In genomic region chrX:153692611-153693156, GRCh38 we compare ENCODE assay signal across 18 cellular contexts. TPM values are rescaled to one million over a fixed set of nuclear protein-coding genes. Genes with fewer than 3 reads are reported as not detected.
DNase-seq lines count a peak whose midpoint lies in the region; ATAC-seq, FAIRE-seq and TF ChIP-seq lines count a peak whose summit lies in the region.
"Had no signal": no experiment of that assay in that cellular context is flagged by ENCODE, and none has a peak within 500 bp of the region (broad histone marks: within the 10 kb centered on the region; RNA-seq: fewer than 3 reads in every experiment).

No MANE protein-coding gene starts in this region.

- H3K27ac ChIP-seq in HepG2 (ENCODE audit: extremely low read length, insufficient read depth, low read length) (no peak overlapping the region), right lobe of liver (no peak overlapping the region), RWPE1 (peak overlapping the region; percentile 59), osteoblast (ENCODE audit: low read depth, low read length) (no peak overlapping the region), H9 (ENCODE audit: insufficient read length, low read depth, low read length) (no peak overlapping the region)

- H3K4me3 ChIP-seq in HepG2 (replicated peaks in 1 of 3; ENCODE audit: insufficient read depth in 1 of 3, low read depth in 2 of 3, low read length in 3 of 3) (0 out of 6 replicates have a peak overlapping the region, but pooled peaks of 1 of the 3 experiments have one; percentile 1), right lobe of liver (no peak overlapping the region), osteoblast (ENCODE audit: insufficient read depth, low read length) (no peak overlapping the region)
- H3K4me3 ChIP-seq: HAP-1 had no signal

- H3K14ac ChIP-seq in H9 (ENCODE audit: insufficient read depth, low read length), result no peak overlapping the region

- no peak overlapping the region for H2BK20ac ChIP-seq in H9 (ENCODE audit: low read depth, low read length, poor library complexity, severe bottlenecking)

- no peak overlapping the region for H4K91ac ChIP-seq in H9 (ENCODE audit: insufficient read length, low read depth, low read length)

- POLR2A ChIA-PET in HepG2 (lab: Yijun Ruan, JAX) (interaction anchor here (1.0 kb wide), 1 partner anchor 34 kb away, joined by 3 read pairs; no protein-coding TSS in a partner anchor), RWPE1 (lab: Yijun Ruan, JAX; ENCODE audit: low non-redundant PET) (no interaction called here)

- H3K36me3 Mint-ChIP-seq in progenitor cell of endocrine pancreas (ENCODE audit: insufficient read depth) (peaks cover 1% of the 10 kb centered on the region), H9 (ENCODE audit: insufficient read depth in 1 of 3, low read depth in 3 of 3) (peaks cover 21 to 57% (median 53%) of the 10 kb centered on the region in 3 experiments; a peak in 6 of 7 replicates)
- H3K36me3 Mint-ChIP-seq: IgD-negative memory B cell had no signal

- H3K4ac ChIP-seq in H9 (ENCODE audit: low read depth, low read length), result no peak overlapping the region

- FAIRE-seq in HepG2 (lab: Jason Lieb, UNC), result no peak
- FAIRE-seq: D721Med had no signal

- H3K4me3 Mint-ChIP-seq in progenitor cell of endocrine pancreas (ENCODE audit: low read depth) (no peak overlapping the region), H9 (no peak overlapping the region; a peak in 1 of 5 replicates)
- H3K4me3 Mint-ChIP-seq: CD4-positive, alpha-beta memory T cell; IgD-negative memory B cell had no signal

- H3K9me3 ChIP-seq in HepG2 (ENCODE audit: low read length) (no peaks in the 10 kb centered on the region), right lobe of liver (no peaks in the 10 kb centered on the region), osteoblast (ENCODE audit: low read depth, low read length) (no peaks in the 10 kb centered on the region), H9 (ENCODE audit: control insufficient read depth, low read depth, low read length) (no peaks in the 10 kb centered on the region)
- H3K9me3 ChIP-seq: HAP-1 had no signal

- DNase-seq in HepG2 (ENCODE audit: low spot score), result no peak
- no peak for DNase-seq in right lobe of liver
- no peak for DNase-seq in RWPE1 (ENCODE audit: low spot score)
- peak; percentile 48 for DNase-seq in osteoblast (ENCODE audit: insufficient read length, low spot score, missing footprints)
- DNase-seq in progenitor cell of endocrine pancreas (ENCODE audit: low spot score, unreplicated experiment), result no peak
- DNase-seq in H9, result no peak
- no peak for DNase-seq in ACHN
- DNase-seq: CD4-positive, alpha-beta memory T cell; DMS79; NCI-H146; NCI-H2081 treated with DMSO at 0.1 percent for 48 hours; NCI-H446; NCI-H774 had no signal

- no peaks in the 10 kb centered on the region for H3K4me1 Mint-ChIP-seq in progenitor cell of endocrine pancreas (ENCODE audit: low read depth)
- H3K4me1 Mint-ChIP-seq in H9, result peaks cover 0 to 8% of the 10 kb centered on the region in 2 experiments; a peak in 2 of 4 replicates
- H3K4me1 Mint-ChIP-seq: CD4-positive, alpha-beta memory T cell; IgD-negative memory B cell had no signal

- H3K4me1 ChIP-seq in HepG2 (ENCODE audit: insufficient read depth, low read length) (peaks cover 24% of the 10 kb centered on the region; the same call in 1 of the 2 replicates), right lobe of liver (no peaks in the 10 kb centered on the region), osteoblast (ENCODE audit: insufficient read depth, low read length) (no peaks in the 10 kb centered on the region), H9 (ENCODE audit: insufficient read depth, low read length) (no peaks in the 10 kb centered on the region; the same call in 1 of the 2 replicates)

- ATAC-seq in HepG2 (no peak), right lobe of liver (no peak)

- H3K9me3 Mint-ChIP-seq in progenitor cell of endocrine pancreas (ENCODE audit: low read depth), result no peaks in the 10 kb centered on the region
- H3K9me3 Mint-ChIP-seq in H9, result peaks cover 35 to 62% of the 10 kb centered on the region in 2 experiments
- H3K9me3 Mint-ChIP-seq: CD4-positive, alpha-beta memory T cell; IgD-negative memory B cell had no signal

- H3K4me2 ChIP-seq in HepG2 (ENCODE audit: low read depth, low read length), result peak overlapping the region; percentile 7; the same call in 1 of the 2 replicates
- no peak overlapping the region for H3K4me2 ChIP-seq in osteoblast (ENCODE audit: insufficient read depth, low read length)
- H3K4me2 ChIP-seq in H9 (ENCODE audit: insufficient read depth, insufficient read length, low read length), result no peak overlapping the region

- H3K23me2 ChIP-seq in H9 (ENCODE audit: insufficient read length, low read depth, low read length, poor library complexity, severe bottlenecking), result no peaks in the 10 kb centered on the region

- no peak overlapping the region for H3K27ac Mint-ChIP-seq in progenitor cell of endocrine pancreas
- H3K27ac Mint-ChIP-seq in H9, result peak overlapping the region in 1 of 3 experiments; percentile 92; a peak in 2 of 7 replicates
- H3K27ac Mint-ChIP-seq: IgD-negative memory B cell had no signal

- H2BK15ac ChIP-seq in H9 (ENCODE audit: low read depth, low read length), result no peak overlapping the region

- TF ChIP-seq EP300 in HepG2 (IDR thresholded peaks at IDR 0.05; ENCODE audit: low read depth in 2 of 2, low read length in 2 of 2) (no peak), HepG2 (CRISPR knock-in tag; IDR thresholded peaks at IDR 0.05; ENCODE audit: borderline replicate concordance) (no peak)

- WGBS in HepG2 (ENCODE audit: low lambda C conversion rate), result 95% methylated on average over 4 of the region's 24 CpGs
- WGBS in right lobe of liver (ENCODE audit: insufficient coverage, low coverage, low lambda C conversion rate, missing lambda C conversion rate), result 39% methylated on average over 5 of the region's 24 CpGs
- no CpG with 5 or more reads among the region's 24 CpGs for WGBS in H9 (ENCODE audit: extremely low coverage, insufficient read length, low lambda C conversion rate)

- H3K27me3 ChIP-seq in HepG2 (ENCODE audit: control insufficient read depth in 1 of 2, insufficient read depth in 2 of 2, low read length in 2 of 2) (no peaks in the 10 kb centered on the region), right lobe of liver (no peaks in the 10 kb centered on the region), osteoblast (ENCODE audit: insufficient read depth, low read length) (no peaks in the 10 kb centered on the region), H9 (ENCODE audit: insufficient read depth, low read length) (no peaks in the 10 kb centered on the region)

- no peak overlapping the region for H3K9ac ChIP-seq in HepG2 (ENCODE audit: insufficient read depth, low read depth, low read length)
- H3K9ac ChIP-seq in H9 (ENCODE audit: extremely low read depth, insufficient read length, low read length), result no peak overlapping the region

- no peak overlapping the region for H2BK5ac ChIP-seq in H9 (ENCODE audit: insufficient read length, low read length)

- H4K20me1 ChIP-seq in HepG2 (ENCODE audit: insufficient read depth, low read length) (peaks cover 22% of the 10 kb centered on the region), osteoblast (ENCODE audit: insufficient read depth, low read length) (peaks cover 12% of the 10 kb centered on the region), H9 (ENCODE audit: control insufficient read depth, insufficient read depth, insufficient read length) (peaks cover 5% of the 10 kb centered on the region)

- H2BK120ac ChIP-seq in H9 (ENCODE audit: low read depth, low read length, poor library complexity, severe bottlenecking), result no peak overlapping the region

- no peak overlapping the region for H4K8ac ChIP-seq in H9 (replicated peaks; ENCODE audit: insufficient read length, low read depth, low read length)

- H4K5ac ChIP-seq in H9 (ENCODE audit: insufficient read length, low read depth, low read length), result no peak overlapping the region

- intact Hi-C loops in HepG2 (cut with micrococcal nuclease; ENCODE audit: unreplicated experiment) (no loop called here), right lobe of liver (cut with DNase I) (no loop called here)

- no peak overlapping the region for H3K23ac ChIP-seq in H9 (ENCODE audit: insufficient read length, low read depth, low read length)

- H2BK12ac ChIP-seq in H9 (ENCODE audit: insufficient read length, low read depth, low read length), result no peak overlapping the region

- CTCF ChIA-PET in HepG2 (lab: Yijun Ruan, JAX; ENCODE audit: low intra/inter-chr PET ratio, low total read pairs), result no interaction called here
- CTCF ChIA-PET in RWPE1 (lab: Yijun Ruan, JAX), result no interaction called here

- peaks cover 11% of the 10 kb centered on the region for H3K79me2 ChIP-seq in HepG2 (ENCODE audit: insufficient read depth, low read length)
- peaks cover 3% of the 10 kb centered on the region for H3K79me2 ChIP-seq in osteoblast (ENCODE audit: insufficient read depth, low read length)
- H3K79me2 ChIP-seq in H9 (ENCODE audit: insufficient read depth, low read length), result no peaks in the 10 kb centered on the region; the same call in 1 of the 2 replicates

- in situ Hi-C loops in HepG2 (cut with HindIII; ENCODE audit: extremely low pct_ligation_motif_present, low pct_unique_long_range_greater_than_20kb) (no loop called here), ACHN (cut with HindIII; ENCODE audit: low pct_ligation_motif_present, low pct_unique_long_range_greater_than_20kb, low sequenced_read_pairs) (no loop called here)

- H2AFZ ChIP-seq in HepG2 (ENCODE audit: low read length), result no peak overlapping the region
- H2AFZ ChIP-seq in osteoblast (ENCODE audit: low read length), result no peak overlapping the region
- H2AFZ ChIP-seq in H9 (ENCODE audit: low read length), result no peak overlapping the region

- no peak overlapping the region for H3K56ac ChIP-seq in H9 (ENCODE audit: insufficient read length, low read depth, low read length)

- no peaks in the 10 kb centered on the region for H3K79me1 ChIP-seq in H9 (ENCODE audit: insufficient read depth, low read depth, low read length, poor library complexity, severe bottlenecking)

- H3K27me3 Mint-ChIP-seq in progenitor cell of endocrine pancreas (no peaks in the 10 kb centered on the region), H9 (ENCODE audit: low read depth) (peaks cover 1% of the 10 kb centered on the region; the same call in 1 of the 2 replicates)
- H3K27me3 Mint-ChIP-seq: CD4-positive, alpha-beta memory T cell had no signal

- TF ChIP-seq POLR2A in HepG2 (IDR thresholded peaks at IDR 0.05; ENCODE audit: insufficient read depth in 1 of 2, low read depth in 2 of 2, low read length in 2 of 2) (no peak), right lobe of liver (IDR thresholded peaks at IDR 0.05) (no peak)

- no peak overlapping the region for H3K18ac ChIP-seq in H9 (ENCODE audit: insufficient read length, low read depth, low read length)

- no peak overlapping the region for H3T11ph ChIP-seq in H9 (ENCODE audit: low read length)

- no TSS peak for BruUV-seq in HepG2 (replicated peaks; lab: Mats Ljungman, UMichigan)

- no peak overlapping the region for H2AK5ac ChIP-seq in H9 (ENCODE audit: insufficient read length, low read length)

- TF ChIP-seq CTCF in HepG2 (CRISPR knock-in tag; IDR thresholded peaks at IDR 0.05) (no peak), right lobe of liver (IDR thresholded peaks at IDR 0.05) (no peak), RWPE1 (conservative IDR thresholded peaks at IDR 0.05; ENCODE audit: low read depth) (no peak), osteoblast (IDR thresholded peaks at IDR 0.05; ENCODE audit: extremely low read depth, low read depth, low read length) (no peak), progenitor cell of endocrine pancreas (IDR thresholded peaks at IDR 0.05; ENCODE audit: unreplicated experiment) (no peak), H9 (conservative IDR thresholded peaks at IDR 0.05) (no peak)

- H3K36me3 ChIP-seq in HepG2 (replicated peaks in 1 of 2; ENCODE audit: control insufficient read depth in 1 of 2, insufficient read depth in 2 of 2, low read length in 2 of 2) (peaks cover 0 to 3% of the 10 kb centered on the region in 2 experiments; a peak in 2 of 5 replicates), right lobe of liver (no peaks in the 10 kb centered on the region), osteoblast (ENCODE audit: insufficient read depth, low read length) (no peaks in the 10 kb centered on the region)

- no peak for TF ChIP-seq RAD21 in HepG2 (CRISPR knock-in tag; IDR thresholded peaks at IDR 0.05)

RNA-seq across cellular contexts. Expression of gene SLC6A8, which starts 5.0 kb away (rescaled TPM):
- 9.0 and 13.9 TPM in 2 replicates for total RNA-seq in HepG2 (2016; rRNA removed; fragmentation: Illumina TruSeq; extraction: Trizol)
- total RNA-seq in HepG2 (2016; cell fraction: cytosol; rRNA removed; fragmentation: Illumina TruSeq; extraction: Trizol; ENCODE audit: low read depth), result 5.6 and 6.3 TPM in 2 replicates
- total RNA-seq in HepG2 (2016; cell fraction: insoluble cytoplasmic fraction; rRNA removed; fragmentation: Illumina TruSeq; extraction: Trizol), result 8.6 and 16.2 TPM in 2 replicates
- 22.0 and 22.3 TPM in 2 replicates for total RNA-seq in HepG2 (2016; cell fraction: membrane; rRNA removed; fragmentation: Illumina TruSeq; extraction: Trizol)
- total RNA-seq in HepG2 (2016; cell fraction: nucleus; rRNA removed; fragmentation: Illumina TruSeq; extraction: Trizol), result 11.0 and 18.5 TPM in 2 replicates
- polyA plus RNA-seq in HepG2 (2011; rRNA removed), result 176 and 264 TPM in 2 replicates
- 196 and 214 TPM in 2 replicates for polyA plus RNA-seq in HepG2 (2011; cell fraction: cytosol; rRNA removed)
- polyA plus RNA-seq in HepG2 (2011; cell fraction: nucleus; rRNA removed), result 723 and 745 TPM in 2 replicates
- polyA plus RNA-seq in HepG2 (2012), result 356 and 405 TPM in 2 replicates
- polyA plus RNA-seq in HepG2 (2016; cell fraction: cytosol; fragmentation: Illumina TruSeq; extraction: Trizol; ENCODE audit: low read depth), result 10.4 and 12.7 TPM in 2 replicates
- polyA plus RNA-seq in HepG2 (2016; cell fraction: insoluble cytoplasmic fraction; fragmentation: Illumina TruSeq; extraction: Trizol; ENCODE audit: low read depth), result 19.8 and 27.0 TPM in 2 replicates
- polyA plus RNA-seq in HepG2 (2016; cell fraction: membrane; fragmentation: Illumina TruSeq; extraction: Trizol; ENCODE audit: low read depth), result 35.0 and 35.9 TPM in 2 replicates
- 58.3 and 60.5 TPM in 2 replicates for polyA plus RNA-seq in HepG2 (2016; cell fraction: nucleus; fragmentation: Illumina TruSeq; extraction: Trizol; ENCODE audit: insufficient read depth, low read depth)
- 85.4 and 544 TPM in 2 replicates for polyA minus RNA-seq in HepG2 (2011; rRNA and poly(A)+ RNA removed; ENCODE audit: low replicate concordance)
- 145 and 181 TPM in 2 replicates for polyA minus RNA-seq in HepG2 (2011; cell fraction: cytosol; rRNA and poly(A)+ RNA removed)
- polyA minus RNA-seq in HepG2 (2011; cell fraction: nucleus; rRNA and poly(A)+ RNA removed), result 106 and 150 TPM in 2 replicates
- 1 to 10 TPM; 1.6 to 9.2 (median 2.9) TPM for total RNA-seq in right lobe of liver
- total RNA-seq in osteoblast, result 15.3 and 19.5 TPM in 2 replicates
- 52.2 and 55.7 TPM in 2 replicates for total RNA-seq in progenitor cell of endocrine pancreas
- total RNA-seq in H9 (2021), result 229 and 231 TPM in 2 replicates

RNA-seq across cellular contexts. Expression of gene PNCK, which starts 19.1 kb away (rescaled TPM):
- not detected in 2 replicates for total RNA-seq in HepG2 (2016; rRNA removed; fragmentation: Illumina TruSeq; extraction: Trizol)
- not detected in 2 replicates for total RNA-seq in HepG2 (2016; cell fraction: cytosol; rRNA removed; fragmentation: Illumina TruSeq; extraction: Trizol; ENCODE audit: low read depth)
- total RNA-seq in HepG2 (2016; cell fraction: insoluble cytoplasmic fraction; rRNA removed; fragmentation: Illumina TruSeq; extraction: Trizol), result not detected in 2 replicates
- total RNA-seq in HepG2 (2016; cell fraction: membrane; rRNA removed; fragmentation: Illumina TruSeq; extraction: Trizol), result not detected in 2 replicates
- not detected in 2 replicates for total RNA-seq in HepG2 (2016; cell fraction: nucleus; rRNA removed; fragmentation: Illumina TruSeq; extraction: Trizol)
- 33.1 and 55.3 TPM in 2 replicates for polyA plus RNA-seq in HepG2 (2011; rRNA removed)
- polyA plus RNA-seq in HepG2 (2011; cell fraction: cytosol; rRNA removed), result 25.3 and 25.4 TPM in 2 replicates
- polyA plus RNA-seq in HepG2 (2011; cell fraction: nucleus; rRNA removed), result 294 and 322 TPM in 2 replicates
- polyA plus RNA-seq in HepG2 (2012), result 32.4 and 45.3 TPM in 2 replicates
- 0.12 TPM in 1 of 2 replicates, not detected in the other for polyA plus RNA-seq in HepG2 (2016; cell fraction: cytosol; fragmentation: Illumina TruSeq; extraction: Trizol; ENCODE audit: low read depth)
- polyA plus RNA-seq in HepG2 (2016; cell fraction: insoluble cytoplasmic fraction; fragmentation: Illumina TruSeq; extraction: Trizol; ENCODE audit: low read depth), result not detected in 2 replicates
- not detected in 2 replicates for polyA plus RNA-seq in HepG2 (2016; cell fraction: membrane; fragmentation: Illumina TruSeq; extraction: Trizol; ENCODE audit: low read depth)
- polyA plus RNA-seq in HepG2 (2016; cell fraction: nucleus; fragmentation: Illumina TruSeq; extraction: Trizol; ENCODE audit: insufficient read depth, low read depth), result 1.2 TPM in 1 of 2 replicates, not detected in the other
- polyA minus RNA-seq in HepG2 (2011; rRNA and poly(A)+ RNA removed; ENCODE audit: low replicate concordance), result 0.91 and 21.5 TPM in 2 replicates
- 8.9 and 13.2 TPM in 2 replicates for polyA minus RNA-seq in HepG2 (2011; cell fraction: cytosol; rRNA and poly(A)+ RNA removed)
- 42.2 and 53.6 TPM in 2 replicates for polyA minus RNA-seq in HepG2 (2011; cell fraction: nucleus; rRNA and poly(A)+ RNA removed)
- under 1 TPM in 1 of 6 experiments, not detected in 5; 0.86 TPM for total RNA-seq in right lobe of liver
- 0.29 and 0.36 TPM in 2 replicates for total RNA-seq in osteoblast
- total RNA-seq in progenitor cell of endocrine pancreas, result 5.4 and 6.1 TPM in 2 replicates
- total RNA-seq in H9 (2021), result 26.2 and 26.8 TPM in 2 replicates
- total RNA-seq: CD4-positive, alpha-beta memory T cell; LHCN-M2 had no signal
- polyA plus RNA-seq: CD4-positive, alpha-beta memory T cell; IgD-negative memory B cell had no signal

RNA-seq across cellular contexts. Expression of gene BCAP31, which starts 31.5 kb away (rescaled TPM):
- 101 and 178 TPM in 2 replicates for total RNA-seq in HepG2 (2016; rRNA removed; fragmentation: Illumina TruSeq; extraction: Trizol)
- 102 and 117 TPM in 2 replicates for total RNA-seq in HepG2 (2016; cell fraction: cytosol; rRNA removed; fragmentation: Illumina TruSeq; extraction: Trizol; ENCODE audit: low read depth)
- 101 and 181 TPM in 2 replicates for total RNA-seq in HepG2 (2016; cell fraction: insoluble cytoplasmic fraction; rRNA removed; fragmentation: Illumina TruSeq; extraction: Trizol)
- total RNA-seq in HepG2 (2016; cell fraction: membrane; rRNA removed; fragmentation: Illumina TruSeq; extraction: Trizol), result 109 and 120 TPM in 2 replicates
- total RNA-seq in HepG2 (2016; cell fraction: nucleus; rRNA removed; fragmentation: Illumina TruSeq; extraction: Trizol), result 130 and 143 TPM in 2 replicates
- polyA plus RNA-seq in HepG2 (2011; rRNA removed), result 139 and 155 TPM in 2 replicates
- polyA plus RNA-seq in HepG2 (2011; cell fraction: cytosol; rRNA removed), result 152 and 160 TPM in 2 replicates
- 78.1 and 93.1 TPM in 2 replicates for polyA plus RNA-seq in HepG2 (2011; cell fraction: nucleus; rRNA removed)
- 231 and 288 TPM in 2 replicates for polyA plus RNA-seq in HepG2 (2012)
- 105 and 124 TPM in 2 replicates for polyA plus RNA-seq in HepG2 (2016; cell fraction: cytosol; fragmentation: Illumina TruSeq; extraction: Trizol; ENCODE audit: low read depth)
- 93.2 and 96.9 TPM in 2 replicates for polyA plus RNA-seq in HepG2 (2016; cell fraction: insoluble cytoplasmic fraction; fragmentation: Illumina TruSeq; extraction: Trizol; ENCODE audit: low read depth)
- 94.8 and 109 TPM in 2 replicates for polyA plus RNA-seq in HepG2 (2016; cell fraction: membrane; fragmentation: Illumina TruSeq; extraction: Trizol; ENCODE audit: low read depth)
- polyA plus RNA-seq in HepG2 (2016; cell fraction: nucleus; fragmentation: Illumina TruSeq; extraction: Trizol; ENCODE audit: insufficient read depth, low read depth), result 219 and 236 TPM in 2 replicates
- polyA minus RNA-seq in HepG2 (2011; rRNA and poly(A)+ RNA removed; ENCODE audit: low replicate concordance), result 297 and 320 TPM in 2 replicates
- 61.3 and 65.4 TPM in 2 replicates for polyA minus RNA-seq in HepG2 (2011; cell fraction: cytosol; rRNA and poly(A)+ RNA removed)
- 46.2 and 58.7 TPM in 2 replicates for polyA minus RNA-seq in HepG2 (2011; cell fraction: nucleus; rRNA and poly(A)+ RNA removed)
- total RNA-seq in right lobe of liver, result 100 to 1,000 TPM; 100 to 126 (median 107) TPM
- 114 and 118 TPM in 2 replicates for total RNA-seq in osteoblast
- 142 and 149 TPM in 2 replicates for total RNA-seq in progenitor cell of endocrine pancreas
- total RNA-seq in H9 (2021), result 138 and 140 TPM in 2 replicates

RNA-seq across cellular contexts. Expression of gene ABCD1, which starts 32.0 kb away (rescaled TPM):
- 10.1 and 15.9 TPM in 2 replicates for total RNA-seq in HepG2 (2016; rRNA removed; fragmentation: Illumina TruSeq; extraction: Trizol)
- 1.6 and 2.0 TPM in 2 replicates for total RNA-seq in HepG2 (2016; cell fraction: cytosol; rRNA removed; fragmentation: Illumina TruSeq; extraction: Trizol; ENCODE audit: low read depth)
- 9.1 and 16.2 TPM in 2 replicates for total RNA-seq in HepG2 (2016; cell fraction: insoluble cytoplasmic fraction; rRNA removed; fragmentation: Illumina TruSeq; extraction: Trizol)
- total RNA-seq in HepG2 (2016; cell fraction: membrane; rRNA removed; fragmentation: Illumina TruSeq; extraction: Trizol), result 5.1 and 7.8 TPM in 2 replicates
- total RNA-seq in HepG2 (2016; cell fraction: nucleus; rRNA removed; fragmentation: Illumina TruSeq; extraction: Trizol), result 14.6 and 18.2 TPM in 2 replicates
- polyA plus RNA-seq in HepG2 (2011; rRNA removed), result 11.4 and 15.4 TPM in 2 replicates
- 7.2 and 9.7 TPM in 2 replicates for polyA plus RNA-seq in HepG2 (2011; cell fraction: cytosol; rRNA removed)
- polyA plus RNA-seq in HepG2 (2011; cell fraction: nucleus; rRNA removed), result 50.2 and 59.9 TPM in 2 replicates
- polyA plus RNA-seq in HepG2 (2012), result 19.7 and 23.2 TPM in 2 replicates
- polyA plus RNA-seq in HepG2 (2016; cell fraction: cytosol; fragmentation: Illumina TruSeq; extraction: Trizol; ENCODE audit: low read depth), result 2.1 and 2.2 TPM in 2 replicates
- polyA plus RNA-seq in HepG2 (2016; cell fraction: insoluble cytoplasmic fraction; fragmentation: Illumina TruSeq; extraction: Trizol; ENCODE audit: low read depth), result 8.6 and 12.6 TPM in 2 replicates
- polyA plus RNA-seq in HepG2 (2016; cell fraction: membrane; fragmentation: Illumina TruSeq; extraction: Trizol; ENCODE audit: low read depth), result 4.3 and 5.1 TPM in 2 replicates
- polyA plus RNA-seq in HepG2 (2016; cell fraction: nucleus; fragmentation: Illumina TruSeq; extraction: Trizol; ENCODE audit: insufficient read depth, low read depth), result 34.6 and 36.9 TPM in 2 replicates
- polyA minus RNA-seq in HepG2 (2011; rRNA and poly(A)+ RNA removed; ENCODE audit: low replicate concordance), result 25.4 and 48.9 TPM in 2 replicates
- 19.4 and 20.9 TPM in 2 replicates for polyA minus RNA-seq in HepG2 (2011; cell fraction: cytosol; rRNA and poly(A)+ RNA removed)
- 25.5 and 30.1 TPM in 2 replicates for polyA minus RNA-seq in HepG2 (2011; cell fraction: nucleus; rRNA and poly(A)+ RNA removed)
- 10 to 100 TPM in 4 of 6 experiments, 1 to 10 TPM in 2; 8.0 to 20.8 (median 10.9) TPM for total RNA-seq in right lobe of liver
- 14.1 and 16.3 TPM in 2 replicates for total RNA-seq in osteoblast
- 15.2 and 15.3 TPM in 2 replicates for total RNA-seq in progenitor cell of endocrine pancreas
- 10.2 and 11.1 TPM in 2 replicates for total RNA-seq in H9 (2021)

RNA-seq across cellular contexts. Expression of gene DUSP9, which starts 45.7 kb away (rescaled TPM):
- 357 and 435 TPM in 2 replicates for total RNA-seq in HepG2 (2016; rRNA removed; fragmentation: Illumina TruSeq; extraction: Trizol)
- 183 and 202 TPM in 2 replicates for total RNA-seq in HepG2 (2016; cell fraction: cytosol; rRNA removed; fragmentation: Illumina TruSeq; extraction: Trizol; ENCODE audit: low read depth)
- total RNA-seq in HepG2 (2016; cell fraction: insoluble cytoplasmic fraction; rRNA removed; fragmentation: Illumina TruSeq; extraction: Trizol), result 332 and 447 TPM in 2 replicates
- total RNA-seq in HepG2 (2016; cell fraction: membrane; rRNA removed; fragmentation: Illumina TruSeq; extraction: Trizol), result 386 and 448 TPM in 2 replicates
- total RNA-seq in HepG2 (2016; cell fraction: nucleus; rRNA removed; fragmentation: Illumina TruSeq; extraction: Trizol), result 159 and 193 TPM in 2 replicates
- 235 and 335 TPM in 2 replicates for polyA plus RNA-seq in HepG2 (2011; rRNA removed)
- 239 and 294 TPM in 2 replicates for polyA plus RNA-seq in HepG2 (2011; cell fraction: cytosol; rRNA removed)
- polyA plus RNA-seq in HepG2 (2011; cell fraction: nucleus; rRNA removed), result 263 and 279 TPM in 2 replicates
- 173 and 253 TPM in 2 replicates for polyA plus RNA-seq in HepG2 (2012)
- polyA plus RNA-seq in HepG2 (2016; cell fraction: cytosol; fragmentation: Illumina TruSeq; extraction: Trizol; ENCODE audit: low read depth), result 162 and 174 TPM in 2 replicates
- 322 and 341 TPM in 2 replicates for polyA plus RNA-seq in HepG2 (2016; cell fraction: insoluble cytoplasmic fraction; fragmentation: Illumina TruSeq; extraction: Trizol; ENCODE audit: low read depth)
- 301 and 303 TPM in 2 replicates for polyA plus RNA-seq in HepG2 (2016; cell fraction: membrane; fragmentation: Illumina TruSeq; extraction: Trizol; ENCODE audit: low read depth)
- polyA plus RNA-seq in HepG2 (2016; cell fraction: nucleus; fragmentation: Illumina TruSeq; extraction: Trizol; ENCODE audit: insufficient read depth, low read depth), result 275 and 284 TPM in 2 replicates
- polyA minus RNA-seq in HepG2 (2011; rRNA and poly(A)+ RNA removed; ENCODE audit: low replicate concordance), result 22.4 and 433 TPM in 2 replicates
- 192 and 199 TPM in 2 replicates for polyA minus RNA-seq in HepG2 (2011; cell fraction: cytosol; rRNA and poly(A)+ RNA removed)
- 54.5 and 60.7 TPM in 2 replicates for polyA minus RNA-seq in HepG2 (2011; cell fraction: nucleus; rRNA and poly(A)+ RNA removed)
- total RNA-seq in right lobe of liver, result 1 to 10 TPM in 2 of 6 experiments, under 1 TPM in 4; 0.33 to 3.9 (median 0.69) TPM
- under 0.01 TPM in 2 replicates for total RNA-seq in osteoblast
- 35.7 and 36.5 TPM in 2 replicates for total RNA-seq in progenitor cell of endocrine pancreas
- total RNA-seq in H9 (2021), result 2.3 and 2.4 TPM in 2 replicates
- total RNA-seq: CD4-positive, alpha-beta memory T cell; HT-29; LHCN-M2 had no signal
- polyA plus RNA-seq: CD4-positive, alpha-beta memory T cell; IgD-negative memory B cell had no signal
